Comparison of ENCODE assay signal across 19 cellular contexts in genomic region chr9:137211532-137211931, GRCh38. TPM values are rescaled to one million over a fixed set of nuclear protein-coding genes. Genes with fewer than 3 reads are reported as not detected.
DNase-seq lines count a peak whose midpoint lies in the region; ATAC-seq, FAIRE-seq and TF ChIP-seq lines count a peak whose summit lies in the region.
"Had no signal": no experiment of that assay in that cellular context is flagged by ENCODE, and none has a peak within 500 bp of the region (broad histone marks: within the 10 kb centered on the region; RNA-seq: fewer than 3 reads in every experiment).

No MANE protein-coding gene starts in this region.

- ATAC-seq in K562: peak; percentile 21
- ATAC-seq in left cardiac atrium: no peak
- ATAC-seq: Panc1, SK-N-SH treated with all-trans-retinoic acid at 6 μM for 48 hours had no signal

- BruUV-seq in A673 (replicated peaks; lab: Mats Ljungman, UMichigan) (no TSS peak), K562 (replicated peaks; lab: Mats Ljungman, UMichigan) (no TSS peak)

- peaks cover 8% of the 10 kb centered on the region for H3K79me2 ChIP-seq in K562 (ENCODE audit: control insufficient read depth, insufficient read depth, low read length)

- no peaks in the 10 kb centered on the region for H3K9me3 ChIP-seq in A673 (ENCODE audit: low read depth, low read length, poor library complexity, severe bottlenecking)
- H3K9me3 ChIP-seq in K562 (replicated peaks; ENCODE audit: control insufficient read depth, insufficient read depth, low read depth, low read length): no peaks in the 10 kb centered on the region
- H3K9me3 ChIP-seq: HAP-1 had no signal

- H3K27me3 ChIP-seq in A673 (replicated peaks; ENCODE audit: insufficient read depth, low read depth, low read length, poor library complexity) (no peaks in the 10 kb centered on the region), K562 (ENCODE audit: control insufficient read depth in 2 of 2, insufficient read depth in 2 of 2, low read length in 2 of 2) (no peaks in the 10 kb centered on the region)

- TF ChIP-seq POLR2A in GM18526 (IDR thresholded peaks at IDR 0.05; ENCODE audit: extremely low read depth, insufficient read length) (peak; percentile 20), K562 (conservative IDR thresholded peaks at IDR 0.05) (no peak)

- in situ Hi-C loops in K562 (cut with MboI): no loop called here

- 83% methylated on average over 13 of the region's 13 CpGs for WGBS in K562 (ENCODE audit: insufficient coverage, low coverage, missing lambda C conversion rate)

- H3K9ac ChIP-seq in K562 (ENCODE audit: insufficient read depth in 1 of 2, low read depth in 2 of 2, low read length in 2 of 2): no peak overlapping the region; a peak in 1 of 4 replicates
- H3K9ac ChIP-seq: GM23248 had no signal

- H3K4me1 ChIP-seq in A673 (ENCODE audit: insufficient read depth, low read length, poor library complexity, severe bottlenecking): peaks cover 5% of the 10 kb centered on the region
- peaks cover 5 to 55% of the 10 kb centered on the region in 2 experiments; a peak in 4 of 5 replicates for H3K4me1 ChIP-seq in K562 (replicated peaks in 1 of 2; ENCODE audit: control insufficient read depth in 2 of 2, insufficient read depth in 2 of 2, low read length in 2 of 2)

- CTCF ChIA-PET in A673 (lab: Charles Lee): no interaction called here
- CTCF ChIA-PET in K562 (lab: Yijun Ruan, JAX; ENCODE audit: low intra/inter-chr PET ratio): no interaction called here

- FAIRE-seq in K562 (lab: Jason Lieb, UNC): no peak

- no peak overlapping the region for H2AFZ ChIP-seq in K562 (ENCODE audit: low read depth, low read length)
- H2AFZ ChIP-seq: GM23248 had no signal

- POLR2A ChIA-PET in A673 (lab: Charles Lee; ENCODE audit: low non-redundant PET) (no interaction called here), K562 (lab: Yijun Ruan, JAX) (interaction anchor here (0.6 to 1.7 kb wide), 3 partner anchors 9 to 156 kb away, joined by 3 to 5 read pairs (median 4); no protein-coding TSS in a partner anchor)

- H3K4me2 ChIP-seq in K562 (ENCODE audit: insufficient read depth, low read length): no peak overlapping the region

- H4K20me1 ChIP-seq in K562 (replicated peaks; ENCODE audit: control insufficient read depth, insufficient read depth, low read length): peaks cover 3% of the 10 kb centered on the region; the same call in 1 of the 2 replicates

- no peak overlapping the region for H3K4me3 ChIP-seq in A673 (ENCODE audit: low read depth, low read length, poor library complexity, severe bottlenecking)
- no peak overlapping the region for H3K4me3 ChIP-seq in K562
- H3K4me3 ChIP-seq: GM23248, HAP-1 had no signal

- H3K27ac ChIP-seq in A673 (ENCODE audit: low read depth, low read length, poor library complexity, severe bottlenecking) (peak overlapping the region; percentile 10), K562 (ENCODE audit: extremely low read depth, low read depth, low read length) (no peak overlapping the region)
- H3K27ac ChIP-seq: GM23248 had no signal

- TF ChIP-seq RAD21 in K562 (CRISPR knock-in tag; conservative IDR thresholded peaks at IDR 0.05 in 1 of 2, IDR thresholded peaks at IDR 0.05 in 1 of 2): no peak

- no peaks in the 10 kb centered on the region for H3K9me1 ChIP-seq in K562 (ENCODE audit: control insufficient read depth, insufficient read depth, low read length)

- TF ChIP-seq EP300 in K562 (IDR thresholded peaks at IDR 0.05; ENCODE audit: low read length): no peak

- DNase-seq in A673 (ENCODE audit: low spot score) (no peak), K562 (ENCODE audit: extremely low read depth in 1 of 4, low spot score in 3 of 4) (no peak), DMS53 treated with DMSO at 0.1 percent for 48 hours (lab: John Stamatoyannopoulos, UW; ENCODE audit: unreplicated experiment) (no peak), left cardiac atrium (no peak)
- DNase-seq: CD4-positive, CD25-positive, alpha-beta regulatory T cell; DMS79; GM23248; IMR-90; NCI-H1105; NCI-H146; NCI-H2029 treated with DMSO at 0.1 percent for 48 hours; NCI-H226; NCI-H510A treated with DMSO at 0.1 percent for 48 hours; NCI-H774; NK-92 treated with Interleukin-12 subunit alpha and Interleukin-12 subunit beta, amount 100 ng/mL, for 24 hours had no signal

- peaks cover 5% of the 10 kb centered on the region for H3K36me3 ChIP-seq in A673 (ENCODE audit: insufficient read depth, low read length, poor library complexity, severe bottlenecking)
- H3K36me3 ChIP-seq in K562 (ENCODE audit: control insufficient read depth, insufficient read depth, low read length): peaks cover 58% of the 10 kb centered on the region; the same call in 2 of the 3 replicates

- TF ChIP-seq CTCF in A673 (conservative IDR thresholded peaks at IDR 0.05; ENCODE audit: low read depth, low read length): no peak
- no peak for TF ChIP-seq CTCF in K562 (IDR thresholded peaks at IDR 0.05 in 2 of 3, conservative IDR thresholded peaks at IDR 0.05 in 1 of 3; ENCODE audit: insufficient read depth in 2 of 3, low read depth in 1 of 3, low read length in 3 of 3)

- intact Hi-C loops in A673 (cut with micrococcal nuclease; ENCODE audit: unreplicated experiment) (no loop called here), K562 (cut with micrococcal nuclease) (no loop called here), left cardiac atrium (cut with DNase I) (no loop called here)

RNA-seq across cellular contexts. Expression of gene NDOR1, which starts 6.0 kb away (rescaled TPM):
- 40.2 and 41.5 TPM in 2 replicates for total RNA-seq in A673 (2021)
- total RNA-seq in K562 (2011; cell fraction: chromatin; rRNA removed; ENCODE audit: low replicate concordance): 31.8 and 95.9 TPM in 2 replicates
- 71.7 and 83.3 TPM in 2 replicates for total RNA-seq in K562 (2011; cell fraction: nucleolus; rRNA removed)
- 36.2 and 42.8 TPM in 2 replicates for total RNA-seq in K562 (2011; cell fraction: nucleoplasm; rRNA removed)
- 15.7 and 30.2 TPM in 2 replicates for total RNA-seq in K562 (2014; rRNA removed)
- 1.9 and 2.7 TPM in 2 replicates for total RNA-seq in K562 (2014; rRNA removed; fragmentation: Illumina TruSeq; extraction: Trizol)
- total RNA-seq in K562 (2015; rRNA removed; fragmentation: Illumina TruSeq; extraction: Trizol): 11.0 and 11.3 TPM in 2 replicates
- 32.6 and 36.9 TPM in 2 replicates for total RNA-seq in K562 (2021)
- polyA plus RNA-seq in K562 (2011; rRNA removed): 5.6 and 11.5 TPM in 2 replicates
- 11.3 and 23.7 TPM in 2 replicates for polyA plus RNA-seq in K562 (2011; cell fraction: cytosol; rRNA removed)
- 96.9 and 166 TPM in 2 replicates for polyA plus RNA-seq in K562 (2011; cell fraction: nucleus; rRNA removed)
- 19.8 and 29.6 TPM in 2 replicates for polyA plus RNA-seq in K562 (2012)
- 6.9 and 17.5 TPM in 2 replicates for polyA plus RNA-seq in K562 (2014; fragmentation: Illumina TruSeq; extraction: Trizol)
- under 1 TPM; 0.06 TPM for polyA plus RNA-seq in K562 (2014; fragmentation: Nextera tagmentation; extraction: Ambion mirVana)
- 30.4 and 35.0 TPM in 2 replicates for polyA plus RNA-seq in K562 (2014; rRNA removed)
- 1.0 and 2.7 TPM in 2 replicates for polyA minus RNA-seq in K562 (2011; rRNA and poly(A)+ RNA removed)
- polyA minus RNA-seq in K562 (2011; cell fraction: cytosol; rRNA and poly(A)+ RNA removed): 9.8 and 12.8 TPM in 2 replicates
- polyA minus RNA-seq in K562 (2011; cell fraction: nucleus; rRNA and poly(A)+ RNA removed): 16.9 and 17.4 TPM in 2 replicates
- 1 to 10 TPM; 5.9 to 6.5 TPM for total RNA-seq in left cardiac atrium

RNA-seq across cellular contexts. Expression of gene TMEM203, which starts 6.1 kb away (rescaled TPM):
- total RNA-seq in A673 (2021): 37.5 and 41.8 TPM in 2 replicates
- total RNA-seq in K562 (2011; cell fraction: chromatin; rRNA removed; ENCODE audit: low replicate concordance): 27.1 and 46.3 TPM in 2 replicates
- 44.2 and 58.9 TPM in 2 replicates for total RNA-seq in K562 (2011; cell fraction: nucleolus; rRNA removed)
- total RNA-seq in K562 (2011; cell fraction: nucleoplasm; rRNA removed): 51.0 and 55.5 TPM in 2 replicates
- 37.6 and 56.5 TPM in 2 replicates for total RNA-seq in K562 (2014; rRNA removed)
- total RNA-seq in K562 (2014; rRNA removed; fragmentation: Illumina TruSeq; extraction: Trizol): 34.2 and 35.7 TPM in 2 replicates
- 37.4 and 38.2 TPM in 2 replicates for total RNA-seq in K562 (2015; rRNA removed; fragmentation: Illumina TruSeq; extraction: Trizol)
- 59.5 and 64.2 TPM in 2 replicates for total RNA-seq in K562 (2021)
- 40.5 and 45.9 TPM in 2 replicates for polyA plus RNA-seq in K562 (2011; rRNA removed)
- 47.5 and 60.9 TPM in 2 replicates for polyA plus RNA-seq in K562 (2011; cell fraction: cytosol; rRNA removed)
- polyA plus RNA-seq in K562 (2011; cell fraction: nucleus; rRNA removed): 30.9 and 31.8 TPM in 2 replicates
- polyA plus RNA-seq in K562 (2012): 38.7 and 41.5 TPM in 2 replicates
- 38.7 and 46.8 TPM in 2 replicates for polyA plus RNA-seq in K562 (2014; fragmentation: Illumina TruSeq; extraction: Trizol)
- polyA plus RNA-seq in K562 (2014; fragmentation: Nextera tagmentation; extraction: Ambion mirVana): 10 to 100 TPM in 1 of 2 experiments, 1 to 10 TPM in 1; 8.8 to 13.6 TPM
- 38.2 and 47.5 TPM in 2 replicates for polyA plus RNA-seq in K562 (2014; rRNA removed)
- polyA minus RNA-seq in K562 (2011; rRNA and poly(A)+ RNA removed): 25.8 and 27.5 TPM in 2 replicates
- polyA minus RNA-seq in K562 (2011; cell fraction: cytosol; rRNA and poly(A)+ RNA removed): 20.5 and 26.1 TPM in 2 replicates
- 11.0 and 18.3 TPM in 2 replicates for polyA minus RNA-seq in K562 (2011; cell fraction: nucleus; rRNA and poly(A)+ RNA removed)
- 10 to 100 TPM; 32.9 to 34.5 TPM for total RNA-seq in left cardiac atrium

RNA-seq across cellular contexts. Expression of gene RNF208, which starts 10.5 kb away (rescaled TPM):
- 13.7 and 20.2 TPM in 2 replicates for total RNA-seq in A673 (2021)
- 0.97 and 2.3 TPM in 2 replicates for total RNA-seq in K562 (2011; cell fraction: chromatin; rRNA removed; ENCODE audit: low replicate concordance)
- 2.1 and 2.3 TPM in 2 replicates for total RNA-seq in K562 (2011; cell fraction: nucleolus; rRNA removed)
- total RNA-seq in K562 (2011; cell fraction: nucleoplasm; rRNA removed): 0.61 and 1.8 TPM in 2 replicates
- total RNA-seq in K562 (2014; rRNA removed): 0.50 and 0.90 TPM in 2 replicates
- not detected in 2 replicates for total RNA-seq in K562 (2014; rRNA removed; fragmentation: Illumina TruSeq; extraction: Trizol)
- 0.47 and 0.49 TPM in 2 replicates for total RNA-seq in K562 (2015; rRNA removed; fragmentation: Illumina TruSeq; extraction: Trizol)
- 6.6 and 6.9 TPM in 2 replicates for total RNA-seq in K562 (2021)
- 0.15 and 1.3 TPM in 2 replicates for polyA plus RNA-seq in K562 (2011; rRNA removed)
- 0.40 and 1.2 TPM in 2 replicates for polyA plus RNA-seq in K562 (2011; cell fraction: cytosol; rRNA removed)
- polyA plus RNA-seq in K562 (2011; cell fraction: nucleus; rRNA removed): 9.0 and 9.2 TPM in 2 replicates
- polyA plus RNA-seq in K562 (2012): 6.0 and 7.9 TPM in 2 replicates
- polyA plus RNA-seq in K562 (2014; fragmentation: Illumina TruSeq; extraction: Trizol): 0.62 and 2.4 TPM in 2 replicates
- polyA plus RNA-seq in K562 (2014; fragmentation: Nextera tagmentation; extraction: Ambion mirVana): under 1 TPM in 1 of 2 experiments, not detected in 1; 0.18 TPM
- 3.1 and 5.1 TPM in 2 replicates for polyA plus RNA-seq in K562 (2014; rRNA removed)
- not detected in 2 replicates for polyA minus RNA-seq in K562 (2011; rRNA and poly(A)+ RNA removed)
- 2.1 and 3.4 TPM in 2 replicates for polyA minus RNA-seq in K562 (2011; cell fraction: cytosol; rRNA and poly(A)+ RNA removed)
- 0.78 and 0.81 TPM in 2 replicates for polyA minus RNA-seq in K562 (2011; cell fraction: nucleus; rRNA and poly(A)+ RNA removed)
- 10 to 100 TPM; 15.6 to 18.1 TPM for total RNA-seq in left cardiac atrium
- total RNA-seq: IMR-90 had no signal
- polyA plus RNA-seq: CD4-positive, CD25-positive, alpha-beta regulatory T cell had no signal

RNA-seq across cellular contexts. Expression of gene TPRN, which starts 11.0 kb away (rescaled TPM):
- total RNA-seq in A673 (2021): 23.0 and 25.7 TPM in 2 replicates
- 9.5 and 37.4 TPM in 2 replicates for total RNA-seq in K562 (2011; cell fraction: chromatin; rRNA removed; ENCODE audit: low replicate concordance)
- 29.0 and 30.9 TPM in 2 replicates for total RNA-seq in K562 (2011; cell fraction: nucleolus; rRNA removed)
- 12.3 and 12.6 TPM in 2 replicates for total RNA-seq in K562 (2011; cell fraction: nucleoplasm; rRNA removed)
- 20.0 and 23.5 TPM in 2 replicates for total RNA-seq in K562 (2014; rRNA removed)
- 1.7 and 2.5 TPM in 2 replicates for total RNA-seq in K562 (2014; rRNA removed; fragmentation: Illumina TruSeq; extraction: Trizol)
- total RNA-seq in K562 (2015; rRNA removed; fragmentation: Illumina TruSeq; extraction: Trizol): 24.2 and 28.2 TPM in 2 replicates
- 30.3 and 31.9 TPM in 2 replicates for total RNA-seq in K562 (2021)
- 3.2 and 4.2 TPM in 2 replicates for polyA plus RNA-seq in K562 (2011; rRNA removed)
- polyA plus RNA-seq in K562 (2011; cell fraction: cytosol; rRNA removed): 5.2 and 13.0 TPM in 2 replicates
- polyA plus RNA-seq in K562 (2011; cell fraction: nucleus; rRNA removed): 25.2 and 33.9 TPM in 2 replicates
- polyA plus RNA-seq in K562 (2012): 16.5 and 21.3 TPM in 2 replicates
- 4.4 and 12.5 TPM in 2 replicates for polyA plus RNA-seq in K562 (2014; fragmentation: Illumina TruSeq; extraction: Trizol)
- polyA plus RNA-seq in K562 (2014; fragmentation: Nextera tagmentation; extraction: Ambion mirVana): under 1 TPM; 0.31 to 0.34 TPM
- 11.8 and 14.4 TPM in 2 replicates for polyA plus RNA-seq in K562 (2014; rRNA removed)
- polyA minus RNA-seq in K562 (2011; rRNA and poly(A)+ RNA removed): 2.3 and 2.9 TPM in 2 replicates
- polyA minus RNA-seq in K562 (2011; cell fraction: cytosol; rRNA and poly(A)+ RNA removed): 11.2 and 13.6 TPM in 2 replicates
- 10.9 and 14.7 TPM in 2 replicates for polyA minus RNA-seq in K562 (2011; cell fraction: nucleus; rRNA and poly(A)+ RNA removed)
- total RNA-seq in left cardiac atrium: 10 to 100 TPM in 1 of 2 donors, 1 to 10 TPM in 1; 7.6 to 11.4 TPM

RNA-seq across cellular contexts. Expression of gene CYSRT1, which starts 13.4 kb away (rescaled TPM):
- 0.37 TPM in 1 of 2 replicates, not detected in the other for total RNA-seq in A673 (2021)
- 1.2 TPM in 1 of 2 replicates, not detected in the other for total RNA-seq in K562 (2011; cell fraction: chromatin; rRNA removed; ENCODE audit: low replicate concordance)
- 0.92 and 1.2 TPM in 2 replicates for total RNA-seq in K562 (2011; cell fraction: nucleolus; rRNA removed)
- 0.46 and 0.51 TPM in 2 replicates for total RNA-seq in K562 (2011; cell fraction: nucleoplasm; rRNA removed)
- 0.41 and 0.73 TPM in 2 replicates for total RNA-seq in K562 (2014; rRNA removed)
- not detected in 2 replicates for total RNA-seq in K562 (2014; rRNA removed; fragmentation: Illumina TruSeq; extraction: Trizol)
- total RNA-seq in K562 (2015; rRNA removed; fragmentation: Illumina TruSeq; extraction: Trizol): 0.22 and 0.60 TPM in 2 replicates
- 0.22 and 0.60 TPM in 2 replicates for total RNA-seq in K562 (2021)
- polyA plus RNA-seq in K562 (2011; rRNA removed): 0.24 and 0.91 TPM in 2 replicates
- 0.66 and 2.3 TPM in 2 replicates for polyA plus RNA-seq in K562 (2011; cell fraction: cytosol; rRNA removed)
- polyA plus RNA-seq in K562 (2011; cell fraction: nucleus; rRNA removed): 0.42 and 0.61 TPM in 2 replicates
- polyA plus RNA-seq in K562 (2012): 0.47 and 1.4 TPM in 2 replicates
- 0.32 TPM in 1 of 2 replicates, not detected in the other for polyA plus RNA-seq in K562 (2014; fragmentation: Illumina TruSeq; extraction: Trizol)
- under 1 TPM in 1 of 2 experiments, not detected in 1; 0.04 TPM for polyA plus RNA-seq in K562 (2014; fragmentation: Nextera tagmentation; extraction: Ambion mirVana)
- 0.15 and 1.4 TPM in 2 replicates for polyA plus RNA-seq in K562 (2014; rRNA removed)
- 0.32 TPM in 1 of 2 replicates, not detected in the other for polyA minus RNA-seq in K562 (2011; rRNA and poly(A)+ RNA removed)
- not detected in 2 replicates for polyA minus RNA-seq in K562 (2011; cell fraction: cytosol; rRNA and poly(A)+ RNA removed)
- polyA minus RNA-seq in K562 (2011; cell fraction: nucleus; rRNA and poly(A)+ RNA removed): 0.54 and 0.56 TPM in 2 replicates
- under 1 TPM in 1 of 2 donors, not detected in 1; 0.62 TPM for total RNA-seq in left cardiac atrium
- total RNA-seq: CD4-positive, CD25-positive, alpha-beta regulatory T cell had no signal
- polyA plus RNA-seq: CD4-positive, CD25-positive, alpha-beta regulatory T cell had no signal
